In the genomic region with DNA sequence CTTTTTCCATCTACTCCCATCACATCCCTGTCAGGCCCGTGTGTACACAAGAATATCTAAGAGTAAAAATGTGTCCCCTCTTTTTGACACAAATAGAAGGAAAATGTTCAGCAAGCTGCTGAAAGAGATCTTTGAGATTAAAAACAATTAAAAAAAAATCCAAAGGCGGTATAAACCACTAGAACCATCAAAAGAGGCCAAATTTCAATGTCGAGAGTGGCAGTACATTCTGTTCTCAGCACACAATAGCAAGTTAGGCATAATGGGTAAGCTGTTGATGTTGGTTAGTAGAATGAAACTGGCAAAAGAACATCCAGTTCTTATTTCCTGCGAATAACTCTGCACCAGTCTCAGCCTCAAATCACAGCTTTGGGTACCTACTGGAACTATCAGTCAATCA, we compare ENCODE assay signal across 31 cellular contexts.
"Had no signal": no experiment of that assay in that cellular context is flagged by ENCODE, and none has a peak within 500 bp of the region (broad histone marks: within the 10 kb centered on the region; RNA-seq: fewer than 3 reads in every experiment).

No MANE protein-coding gene starts in this region.

- DNase-seq: activated B cell treated with CpG ODN at 0.5 μM for 24 hours; activated CD4-positive, alpha-beta T cell treated with anti-CD3 and anti-CD28 coated beads, Interleukin-2, amount 50 U/mL, for 4 hours; activated CD8-positive, alpha-beta memory T cell treated with anti-CD3 and anti-CD28 coated beads, Interleukin-2, amount 50 U/mL, for 4 hours; activated naive CD4-positive, alpha-beta T cell treated with Interleukin-2 at 50 U/mL for 16 hours; activated T-cell treated with anti-CD3 and anti-CD28 coated beads, Interleukin-2, amount 50 U/mL, for 48 hours; anterior cingulate cortex; endodermal cell; foreskin fibroblast; head of caudate nucleus; hippocampal formation; left cardiac atrium; left ventricle myocardium superior; naive B cell; occipital lobe; psoas muscle; sigmoid colon; stimulated activated CD4-positive, alpha-beta T cell treated with anti-CD3 and anti-CD28 coated beads, Interleukin-1b, Interleukin-23, amount 100 ng/mL, for 48 hours; stimulated activated CD4-positive, alpha-beta T cell treated with anti-CD3 and anti-CD28 coated beads, Interleukin-4, amount 100 ng/mL, for 4 hours; stimulated activated CD8-positive, alpha-beta memory T cell treated with anti-CD3 and anti-CD28 coated beads, Interleukin-4, amount 100 ng/mL, for 48 hours; stomach; thyroid gland; upper lobe of left lung had no signal

- H3K36me3 ChIP-seq: neural progenitor cell, sigmoid colon, stomach, thyroid gland, upper lobe of left lung, vagina had no signal

- H3K4me1 Mint-ChIP-seq: activated B cell treated with CpG ODN at 0.5 μM for 24 hours; central memory CD8-positive, alpha-beta T cell; endodermal cell; naive B cell; neural progenitor cell; stimulated activated memory B cell treated with anti-CD40 and anti-IgM and Interleukin-4, amounts not matched to agents 10 μg/mL and 1 μg/mL and 100 μg/mL, for 72 hours had no signal

- H3K9me3 Mint-ChIP-seq: activated B cell treated with CpG ODN at 0.5 μM for 24 hours; central memory CD8-positive, alpha-beta T cell; dendritic cell treated with granulocyte-macrophage colony-stimulating factor and Interleukin-4, amounts not matched to agents 40 ng/mL and 50 ng/mL, for 4 days; endodermal cell; naive B cell; neural progenitor cell; stimulated activated memory B cell treated with anti-CD40 and anti-IgM and Interleukin-4, amounts not matched to agents 10 μg/mL and 1 μg/mL and 100 μg/mL, for 72 hours; T-helper 2 cell treated with Interferon-gamma antibody and Interleukin-4, amounts not matched to agents 5 μg/mL and 100 μg/mL, for 36 hours had no signal

- H3K4me3 ChIP-seq: neural progenitor cell, psoas muscle, sigmoid colon, smooth muscle cell, stomach, thyroid gland, upper lobe of left lung, vagina had no signal

- H3K36me3 Mint-ChIP-seq: naive B cell; neural progenitor cell; stimulated activated memory B cell treated with anti-CD40 and anti-IgM and Interleukin-4, amounts not matched to agents 10 μg/mL and 1 μg/mL and 100 μg/mL, for 72 hours had no signal

- H3K4me1 ChIP-seq: neural progenitor cell, parathyroid adenoma, psoas muscle, sigmoid colon, stomach, thyroid gland, vagina had no signal

- H3K9me3 ChIP-seq: psoas muscle, sigmoid colon, stomach, thyroid gland, upper lobe of left lung, vagina had no signal

- H3K27ac ChIP-seq: neural progenitor cell, parathyroid adenoma, psoas muscle, sigmoid colon, stomach, thyroid gland, upper lobe of left lung, vagina had no signal

- H3K27me3 Mint-ChIP-seq: activated B cell treated with CpG ODN at 0.5 μM for 24 hours; central memory CD8-positive, alpha-beta T cell; dendritic cell treated with granulocyte-macrophage colony-stimulating factor and Interleukin-4, amounts not matched to agents 40 ng/mL and 50 ng/mL, for 4 days; naive B cell; stimulated activated memory B cell treated with anti-CD40 and anti-IgM and Interleukin-4, amounts not matched to agents 10 μg/mL and 1 μg/mL and 100 μg/mL, for 72 hours had no signal

- H3K4me3 Mint-ChIP-seq: activated B cell treated with CpG ODN at 0.5 μM for 24 hours; central memory CD8-positive, alpha-beta T cell; dendritic cell treated with granulocyte-macrophage colony-stimulating factor and Interleukin-4, amounts not matched to agents 40 ng/mL and 50 ng/mL, for 4 days; endodermal cell; naive B cell; neural progenitor cell; stimulated activated memory B cell treated with anti-CD40 and anti-IgM and Interleukin-4, amounts not matched to agents 10 μg/mL and 1 μg/mL and 100 μg/mL, for 72 hours; T-helper 2 cell treated with Interferon-gamma antibody and Interleukin-4, amounts not matched to agents 5 μg/mL and 100 μg/mL, for 36 hours had no signal

- ATAC-seq: esophagus mucosa; left cardiac atrium; left ventricle myocardium superior; psoas muscle; stimulated activated memory B cell treated with anti-CD40 and anti-IgM and Interleukin-4, amounts not matched to agents 10 μg/mL and 1 μg/mL and 100 μg/mL, for 72 hours had no signal

- H3K27ac Mint-ChIP-seq: activated B cell treated with CpG ODN at 0.5 μM for 24 hours; dendritic cell treated with granulocyte-macrophage colony-stimulating factor and Interleukin-4, amounts not matched to agents 40 ng/mL and 50 ng/mL, for 4 days; endodermal cell; naive B cell; neural progenitor cell; stimulated activated memory B cell treated with anti-CD40 and anti-IgM and Interleukin-4, amounts not matched to agents 10 μg/mL and 1 μg/mL and 100 μg/mL, for 72 hours; T-helper 2 cell treated with Interferon-gamma antibody and Interleukin-4, amounts not matched to agents 5 μg/mL and 100 μg/mL, for 36 hours had no signal

- H3K27me3 ChIP-seq: sigmoid colon, stomach, thyroid gland, upper lobe of left lung, vagina had no signal
